In the genomic region with DNA sequence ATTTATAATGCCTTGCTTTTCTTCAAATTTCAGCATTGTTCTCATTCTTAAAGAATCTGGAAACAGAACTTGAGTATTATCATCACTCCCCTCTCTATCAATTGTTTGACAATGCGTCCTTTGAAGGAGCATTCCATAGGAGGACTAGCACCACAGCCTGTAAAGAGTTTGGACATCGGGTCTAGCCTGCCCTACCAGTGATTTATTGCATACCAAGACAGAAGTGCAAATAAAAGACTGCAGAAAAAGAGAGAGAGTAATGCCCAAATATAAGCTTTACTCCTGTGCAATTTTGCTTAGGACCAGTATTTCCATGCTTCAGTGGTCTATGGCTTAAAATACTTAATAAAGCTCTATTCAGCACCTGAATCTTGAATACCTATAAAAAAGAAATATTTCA, we compare ENCODE assay signal across 1 cellular context.
TF ChIP-seq lines count a peak whose summit lies in the region.

No MANE protein-coding gene starts in this region.

TF ChIP-seq in GM23338, 12 proteins besides CTCF, POLR2A, EP300 and RAD21:
- TF ChIP-seq, protein P1, sequence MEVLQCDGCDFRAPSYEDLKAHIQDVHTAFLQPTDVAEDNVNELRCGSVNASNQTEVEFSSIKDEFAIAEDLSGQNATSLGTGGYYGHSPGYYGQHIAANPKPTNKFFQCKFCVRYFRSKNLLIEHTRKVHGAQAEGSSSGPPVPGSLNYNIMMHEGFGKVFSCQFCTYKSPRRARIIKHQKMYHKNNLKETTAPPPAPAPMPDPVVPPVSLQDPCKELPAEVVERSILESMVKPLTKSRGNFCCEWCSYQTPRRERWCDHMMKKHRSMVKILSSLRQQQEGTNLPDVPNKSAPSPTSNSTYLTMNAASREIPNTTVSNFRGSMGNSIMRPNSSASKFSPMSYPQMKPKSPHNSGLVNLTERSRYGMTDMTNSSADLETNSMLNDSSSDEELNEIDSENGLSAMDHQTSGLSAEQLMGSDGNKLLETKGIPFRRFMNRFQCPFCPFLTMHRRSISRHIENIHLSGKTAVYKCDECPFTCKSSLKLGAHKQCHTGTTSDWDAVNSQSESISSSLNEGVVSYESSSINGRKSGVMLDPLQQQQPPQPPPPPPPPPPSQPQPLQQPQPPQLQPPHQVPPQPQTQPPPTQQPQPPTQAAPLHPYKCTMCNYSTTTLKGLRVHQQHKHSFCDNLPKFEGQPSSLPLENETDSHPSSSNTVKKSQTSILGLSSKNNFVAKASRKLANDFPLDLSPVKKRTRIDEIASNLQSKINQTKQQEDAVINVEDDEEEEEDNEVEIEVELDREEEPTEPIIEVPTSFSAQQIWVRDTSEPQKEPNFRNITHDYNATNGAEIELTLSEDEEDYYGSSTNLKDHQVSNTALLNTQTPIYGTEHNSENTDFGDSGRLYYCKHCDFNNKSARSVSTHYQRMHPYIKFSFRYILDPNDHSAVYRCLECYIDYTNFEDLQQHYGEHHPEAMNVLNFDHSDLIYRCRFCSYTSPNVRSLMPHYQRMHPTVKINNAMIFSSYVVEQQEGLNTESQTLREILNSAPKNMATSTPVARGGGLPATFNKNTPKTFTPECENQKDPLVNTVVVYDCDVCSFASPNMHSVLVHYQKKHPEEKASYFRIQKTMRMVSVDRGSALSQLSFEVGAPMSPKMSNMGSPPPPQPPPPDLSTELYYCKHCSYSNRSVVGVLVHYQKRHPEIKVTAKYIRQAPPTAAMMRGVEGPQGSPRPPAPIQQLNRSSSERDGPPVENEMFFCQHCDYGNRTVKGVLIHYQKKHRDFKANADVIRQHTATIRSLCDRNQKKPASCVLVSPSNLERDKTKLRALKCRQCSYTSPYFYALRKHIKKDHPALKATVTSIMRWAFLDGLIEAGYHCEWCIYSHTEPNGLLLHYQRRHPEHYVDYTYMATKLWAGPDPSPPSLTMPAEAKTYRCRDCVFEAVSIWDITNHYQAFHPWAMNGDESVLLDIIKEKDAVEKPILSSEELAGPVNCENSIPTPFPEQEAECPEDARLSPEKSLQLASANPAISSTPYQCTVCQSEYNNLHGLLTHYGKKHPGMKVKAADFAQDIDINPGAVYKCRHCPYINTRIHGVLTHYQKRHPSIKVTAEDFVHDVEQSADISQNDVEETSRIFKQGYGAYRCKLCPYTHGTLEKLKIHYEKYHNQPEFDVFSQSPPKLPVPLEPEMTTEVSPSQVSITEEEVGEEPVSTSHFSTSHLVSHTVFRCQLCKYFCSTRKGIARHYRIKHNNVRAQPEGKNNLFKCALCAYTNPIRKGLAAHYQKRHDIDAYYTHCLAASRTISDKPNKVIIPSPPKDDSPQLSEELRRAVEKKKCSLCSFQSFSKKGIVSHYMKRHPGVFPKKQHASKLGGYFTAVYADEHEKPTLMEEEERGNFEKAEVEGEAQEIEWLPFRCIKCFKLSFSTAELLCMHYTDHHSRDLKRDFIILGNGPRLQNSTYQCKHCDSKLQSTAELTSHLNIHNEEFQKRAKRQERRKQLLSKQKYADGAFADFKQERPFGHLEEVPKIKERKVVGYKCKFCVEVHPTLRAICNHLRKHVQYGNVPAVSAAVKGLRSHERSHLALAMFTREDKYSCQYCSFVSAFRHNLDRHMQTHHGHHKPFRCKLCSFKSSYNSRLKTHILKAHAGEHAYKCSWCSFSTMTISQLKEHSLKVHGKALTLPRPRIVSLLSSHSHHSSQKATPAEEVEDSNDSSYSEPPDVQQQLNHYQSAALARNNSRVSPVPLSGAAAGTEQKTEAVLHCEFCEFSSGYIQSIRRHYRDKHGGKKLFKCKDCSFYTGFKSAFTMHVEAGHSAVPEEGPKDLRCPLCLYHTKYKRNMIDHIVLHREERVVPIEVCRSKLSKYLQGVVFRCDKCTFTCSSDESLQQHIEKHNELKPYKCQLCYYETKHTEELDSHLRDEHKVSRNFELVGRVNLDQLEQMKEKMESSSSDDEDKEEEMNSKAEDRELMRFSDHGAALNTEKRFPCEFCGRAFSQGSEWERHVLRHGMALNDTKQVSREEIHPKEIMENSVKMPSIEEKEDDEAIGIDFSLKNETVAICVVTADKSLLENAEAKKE (CRISPR knock-in tag; IDR thresholded peaks at IDR 0.05): no peak
